ENCODE assay signal across 10 cellular contexts in the genomic region with DNA sequence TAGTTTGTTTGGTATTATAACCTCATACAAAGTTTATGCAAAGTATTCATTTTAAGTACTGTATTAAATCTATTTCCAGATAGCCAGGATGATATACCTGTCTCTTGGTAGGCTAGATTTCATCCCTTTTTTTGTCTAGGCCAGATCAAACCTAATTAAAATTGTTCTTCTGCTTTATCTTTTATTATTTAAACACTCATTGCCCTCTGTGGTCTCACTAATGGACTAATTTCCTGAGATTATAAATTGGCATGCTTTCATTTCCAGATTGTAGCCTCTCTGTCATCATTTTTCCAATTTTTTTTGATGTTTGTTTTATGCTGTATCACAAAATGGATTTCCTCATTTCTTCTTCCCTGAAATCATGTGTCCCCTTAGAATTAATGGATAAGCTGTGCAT.
"Had no signal": no experiment of that assay in that cellular context is flagged by ENCODE, and none has a peak within 500 bp of the region (broad histone marks: within the 10 kb centered on the region; RNA-seq: fewer than 3 reads in every experiment).

No MANE protein-coding gene starts in this region.

- FAIRE-seq: H1 had no signal

- H3K9ac ChIP-seq: GM23248 had no signal

- DNase-seq: GM23248, GOT3, H7, H9, HCEC 1CT, HFFc6 had no signal

- H3K4me2 ChIP-seq: GM23338 had no signal

- H3K27ac ChIP-seq: GM23248 had no signal

- H3K36me3 ChIP-seq: HAP-1 had no signal

- ATAC-seq: GM23338, HCT116 had no signal

- H3K4me3 ChIP-seq: GM23248, GM23338, HAP-1 had no signal

- H2AFZ ChIP-seq: GM23248, GM23338 had no signal

- H3K9me3 ChIP-seq: HAP-1 had no signal
